ENCODE assay signal across 16 cellular contexts in genomic region chr2:44943693-44944101, GRCh38. TPM values are rescaled to one million over a fixed set of nuclear protein-coding genes. Genes with fewer than 3 reads are reported as not detected.
DNase-seq lines count a peak whose midpoint lies in the region; ATAC-seq and TF ChIP-seq lines count a peak whose summit lies in the region.
"Had no signal": no experiment of that assay in that cellular context is flagged by ENCODE, and none has a peak within 500 bp of the region (broad histone marks: within the 10 kb centered on the region; RNA-seq: fewer than 3 reads in every experiment).

No MANE protein-coding gene starts in this region.

- no peak for TF ChIP-seq EP300 in esophagus muscularis mucosa (IDR thresholded peaks at IDR 0.05)

- no peaks in the 10 kb centered on the region for H3K9me3 Mint-ChIP-seq in chondrocyte (ENCODE audit: low read depth)

- ATAC-seq in esophagus mucosa (no peak), GM21381 (IDR thresholded peaks at IDR 0.05; ENCODE audit: unreplicated experiment) (no peak)

- intact Hi-C loops in esophagus muscularis mucosa (cut with DNase I): no loop called here

- DNase-seq in SKM-1 (lab: John Stamatoyannopoulos, UW; ENCODE audit: unreplicated experiment) (peak; percentile 30), SKM-1 treated with dmso at 0.1 percent for 144 hours (lab: John Stamatoyannopoulos, UW; ENCODE audit: unreplicated experiment) (no peak), NB4 (ENCODE audit: low read depth) (peak; percentile 59), chondrocyte (ENCODE audit: low spot score) (peak; percentile 70), retina (peak; percentile 69), esophagus muscularis mucosa (ENCODE audit: extremely low spot score) (no peak)
- DNase-seq: ACHN; activated CD4-positive, alpha-beta T cell treated with anti-CD3 and anti-CD28 coated beads for 4 hours; activated naive CD4-positive, alpha-beta T cell; DMS 273 treated with DMSO at 0.1 percent for 48 hours; NCI-H146; tibial artery had no signal

- peaks cover 34% of the 10 kb centered on the region for H3K4me1 Mint-ChIP-seq in chondrocyte (ENCODE audit: low read depth)

- no peaks in the 10 kb centered on the region for H3K9me3 ChIP-seq in esophagus muscularis mucosa
- H3K9me3 ChIP-seq: SJSA1, tibial artery had no signal

- H3K27me3 Mint-ChIP-seq in chondrocyte (ENCODE audit: low read depth): peaks cover 70% of the 10 kb centered on the region

- H3K4me3 ChIP-seq in NB4 (ENCODE audit: low read depth, low read length) (peak overlapping the region; percentile 11), esophagus muscularis mucosa (no peak overlapping the region)
- H3K4me3 ChIP-seq: SJSA1 had no signal

- H3K4me3 Mint-ChIP-seq in chondrocyte (ENCODE audit: unreplicated experiment): no peak overlapping the region

- 52% methylated on average over 6 of the region's 10 CpGs for WGBS in esophagus muscularis mucosa

- peaks cover 1% of the 10 kb centered on the region for H3K36me3 Mint-ChIP-seq in chondrocyte (ENCODE audit: low read depth)

- H3K4me1 ChIP-seq in esophagus muscularis mucosa: peaks cover 27 to 60% (median 51%) of the 10 kb centered on the region in 4 donors

- H3K27ac ChIP-seq in esophagus muscularis mucosa (replicated peaks in 1 of 4): no peak overlapping the region
- H3K27ac ChIP-seq: SJSA1, tibial artery had no signal

- H3K36me3 ChIP-seq in esophagus muscularis mucosa: no peaks in the 10 kb centered on the region
- H3K36me3 ChIP-seq: SJSA1, tibial artery had no signal

- H3K27me3 ChIP-seq in esophagus muscularis mucosa: peaks cover 8 to 100% (median 60%) of the 10 kb centered on the region in 4 donors

- no peak overlapping the region for H3K27ac Mint-ChIP-seq in chondrocyte (ENCODE audit: unreplicated experiment)

- TF ChIP-seq CTCF in NB4 (IDR thresholded peaks at IDR 0.05; ENCODE audit: low read depth, low read length) (no peak), chondrocyte (IDR thresholded peaks at IDR 0.05) (no peak), esophagus muscularis mucosa (IDR thresholded peaks at IDR 0.05) (no peak)

- TF ChIP-seq POLR2A in NB4 (IDR thresholded peaks at IDR 0.05; ENCODE audit: extremely low read depth, insufficient read length) (no peak), esophagus muscularis mucosa (IDR thresholded peaks at IDR 0.05; ENCODE audit: low read depth) (no peak)

RNA-seq across cellular contexts. Expression of gene SIX3, which starts 2.2 kb away (rescaled TPM):
- total RNA-seq in chondrocyte: not detected in 3 replicates
- total RNA-seq in esophagus mucosa: not detected
- under 1 TPM; 0.11 to 0.42 (median 0.18) TPM for total RNA-seq in esophagus muscularis mucosa
- total RNA-seq: SJSA1, skeletal muscle tissue had no signal

Comparison
In these comparisons a context has a peak if more than half of its experiments do, and no peak if none do; other contexts are left out.
1. DNase-seq: peak in SKM-1 (single experiment), NB4 (single experiment), chondrocyte (single experiment) and retina (single experiment); none in SKM-1 treated with dmso at 0.1 percent for 144 hours (single experiment) and esophagus muscularis mucosa (single experiment).